ENCODE assay signal across 1 cellular context in the genomic region with DNA sequence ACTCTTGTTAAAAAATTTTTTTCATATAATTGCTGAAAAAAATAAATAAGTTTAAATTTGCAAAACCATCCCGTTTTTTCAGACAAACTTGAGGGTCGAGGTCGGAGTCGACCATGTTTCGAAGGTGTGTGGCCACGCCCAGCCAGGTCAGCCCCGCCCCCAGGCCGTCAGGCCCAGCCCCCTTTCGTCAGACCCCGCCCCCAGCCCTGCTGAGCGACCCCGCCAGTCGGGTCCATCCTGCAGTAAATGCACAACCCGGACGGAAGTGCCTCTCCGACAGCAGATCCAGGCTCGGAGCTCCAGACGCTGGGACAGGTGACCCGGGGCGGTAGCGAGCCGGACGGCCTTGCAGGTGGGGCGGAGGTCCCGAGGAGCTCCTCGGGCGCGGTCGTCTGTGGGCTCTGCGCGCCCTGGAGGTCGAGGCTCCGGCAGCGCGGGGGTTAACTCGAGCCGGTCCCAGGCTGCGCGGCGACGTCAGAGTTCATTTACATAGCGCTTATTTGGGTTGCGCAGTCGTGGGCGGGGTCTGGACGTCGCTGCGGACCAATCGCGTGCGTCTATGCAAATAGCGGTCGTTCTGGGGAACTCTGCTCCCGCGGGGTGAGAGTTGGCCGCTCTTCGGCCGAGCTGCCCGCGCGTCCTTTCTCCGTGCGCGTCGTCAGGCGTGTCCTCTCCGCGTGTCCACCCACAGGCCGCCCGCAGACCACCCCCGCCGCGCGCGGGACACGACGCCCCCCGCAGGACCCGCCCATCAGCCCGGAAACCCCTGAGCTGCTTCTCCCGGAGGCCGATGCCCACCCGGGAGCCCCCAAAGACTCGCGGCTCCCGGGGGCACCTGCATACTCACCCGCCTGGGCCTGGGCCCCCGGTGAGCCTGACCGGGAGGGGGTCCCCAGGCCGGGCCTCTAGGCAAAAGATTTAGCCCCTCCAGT.
TF ChIP-seq lines count a peak whose summit lies in the region.

A gene with protein sequence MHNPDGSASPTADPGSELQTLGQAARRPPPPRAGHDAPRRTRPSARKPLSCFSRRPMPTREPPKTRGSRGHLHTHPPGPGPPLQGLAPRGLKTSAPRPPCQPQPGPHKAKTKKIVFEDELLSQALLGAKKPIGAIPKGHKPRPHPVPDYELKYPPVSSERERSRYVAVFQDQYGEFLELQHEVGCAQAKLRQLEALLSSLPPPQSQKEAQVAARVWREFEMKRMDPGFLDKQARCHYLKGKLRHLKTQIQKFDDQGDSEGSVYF (plus strand): TSS at position 225 of the 932 bp plus-strand sequence. CDS start 22 bp downstream, at position 247.

TF ChIP-seq in liver, 16 proteins besides CTCF, POLR2A, EP300 and RAD21 (continued from another document):
- no peak for TF ChIP-seq MAX (IDR thresholded peaks at IDR 0.05)
